Comparison of ENCODE assay signal across 27 cellular contexts in genomic region chr11:119496997-119497396, GRCh38.
"Had no signal": no experiment of that assay in that cellular context is flagged by ENCODE, and none has a peak within 500 bp of the region (broad histone marks: within the 10 kb centered on the region; RNA-seq: fewer than 3 reads in every experiment).

No MANE protein-coding gene starts in this region.

- H3K79me2 ChIP-seq: parathyroid adenoma had no signal

- H3K4me3 Mint-ChIP-seq: mesothelial cell of epicardium; naive B cell; natural killer cell treated with Interleukin-12 subunit alpha and Interleukin-12 subunit beta and Interleukin-15 and Interleukin-18, amount 100 ng/mL, for 72 hours; neural crest cell; stimulated activated naive B cell treated with anti-CD40 and anti-IgM and Interleukin-4, amounts not matched to agents 10 μg/mL and 1 μg/mL and 100 μg/mL, for 72 hours had no signal

- H3K36me3 Mint-ChIP-seq: mesothelial cell of epicardium; naive B cell; natural killer cell treated with Interleukin-12 subunit alpha and Interleukin-12 subunit beta and Interleukin-15 and Interleukin-18, amount 100 ng/mL, for 72 hours; stimulated activated naive B cell treated with anti-CD40 and anti-IgM and Interleukin-4, amounts not matched to agents 10 μg/mL and 1 μg/mL and 100 μg/mL, for 72 hours had no signal

- H3K4me1 ChIP-seq: foreskin keratinocyte, heart right ventricle, left lung, parathyroid adenoma, right lobe of liver, stomach, thyroid gland had no signal

- H3K27ac ChIP-seq: dorsolateral prefrontal cortex, epithelial cell of prostate, foreskin keratinocyte, heart right ventricle, left lung, parathyroid adenoma, right lobe of liver, stomach, thyroid gland, vagina had no signal

- H3K9ac ChIP-seq: parathyroid adenoma had no signal

- H2AFZ ChIP-seq: parathyroid adenoma had no signal

- H3K4me3 ChIP-seq: dorsolateral prefrontal cortex, heart right ventricle, left lung, mucosa of descending colon, right lobe of liver, stomach, thyroid gland, vagina had no signal

- H3K9me3 Mint-ChIP-seq: mesothelial cell of epicardium; naive B cell; natural killer cell treated with Interleukin-12 subunit alpha and Interleukin-12 subunit beta and Interleukin-15 and Interleukin-18, amount 100 ng/mL, for 72 hours; neural crest cell; stimulated activated naive B cell treated with anti-CD40 and anti-IgM and Interleukin-4, amounts not matched to agents 10 μg/mL and 1 μg/mL and 100 μg/mL, for 72 hours had no signal

- H3K36me3 ChIP-seq: heart right ventricle, left lung, right lobe of liver, stomach, thyroid gland, vagina had no signal

- DNase-seq: dorsolateral prefrontal cortex; effector CD4-positive, alpha-beta T cell; foreskin keratinocyte; glutamatergic neuron; heart right ventricle; hippocampal formation; left cardiac atrium; left lung; mesenchymal stem cell; mucosa of descending colon; naive B cell; right lobe of liver; small intestine; stimulated activated CD4-positive, alpha-beta T cell treated with anti-CD3 and anti-CD28 coated beads, Interleukin-15, amount 100 ng/mL, for 24 hours; stimulated activated CD4-positive, alpha-beta T cell treated with anti-CD3 and anti-CD28 coated beads, Interleukin-2, amount 100 ng/mL, for 48 hours; stimulated activated naive B cell treated with anti-CD40 and anti-IgM and Interleukin-4, amounts not matched to agents 10 μg/mL and 1 μg/mL and 100 μg/mL, for 72 hours; stomach; thyroid gland; trophoblast cell had no signal

- H3K27me3 ChIP-seq: dorsolateral prefrontal cortex, right lobe of liver, thyroid gland, vagina had no signal

- H3K9me3 ChIP-seq: heart right ventricle, left lung, mucosa of descending colon, right lobe of liver, stomach, thyroid gland, vagina had no signal

- ATAC-seq: esophagus mucosa; foreskin keratinocyte; heart right ventricle; left cardiac atrium; left lung; mucosa of descending colon; natural killer cell treated with Interleukin-12 subunit alpha and Interleukin-12 subunit beta and Interleukin-15 and Interleukin-18, amount 100 ng/mL, for 72 hours; right lobe of liver; stimulated activated naive B cell treated with anti-CD40 and anti-IgM and Interleukin-4, amounts not matched to agents 10 μg/mL and 1 μg/mL and 100 μg/mL, for 72 hours had no signal

- H3K4me1 Mint-ChIP-seq: mesothelial cell of epicardium, naive B cell had no signal

- H3K27ac Mint-ChIP-seq: mesothelial cell of epicardium; natural killer cell treated with Interleukin-12 subunit alpha and Interleukin-12 subunit beta and Interleukin-15 and Interleukin-18, amount 100 ng/mL, for 72 hours; progenitor cell of endocrine pancreas; stimulated activated naive B cell treated with anti-CD40 and anti-IgM and Interleukin-4, amounts not matched to agents 10 μg/mL and 1 μg/mL and 100 μg/mL, for 72 hours had no signal
